In the genomic region with DNA sequence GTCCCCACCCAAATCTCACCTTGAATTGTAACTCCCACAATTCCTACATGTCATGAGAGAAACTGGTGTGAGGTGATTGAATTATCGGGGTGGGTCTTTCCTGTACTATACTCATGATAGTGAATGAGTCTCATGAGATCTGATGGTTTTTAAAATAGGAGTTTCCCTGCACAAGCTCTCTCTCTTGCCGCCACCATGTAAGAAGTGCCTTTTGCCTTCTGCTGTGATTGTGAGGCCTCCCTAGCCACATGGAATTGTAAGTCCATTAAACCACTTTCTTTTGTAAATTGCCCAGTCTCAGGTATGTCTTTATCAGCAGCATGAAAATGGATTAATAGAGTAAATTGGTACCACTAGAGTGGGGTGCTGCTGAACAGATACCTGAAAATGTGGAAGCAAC, we compare ENCODE assay signal across 16 cellular contexts.
DNase-seq lines count a peak whose midpoint lies in the region; ATAC-seq and TF ChIP-seq lines count a peak whose summit lies in the region.
"Had no signal": no experiment of that assay in that cellular context is flagged by ENCODE, and none has a peak within 500 bp of the region (broad histone marks: within the 10 kb centered on the region; RNA-seq: fewer than 3 reads in every experiment).

No MANE protein-coding gene starts in this region.

- no peak for TF ChIP-seq POLR2A in IMR-90 (IDR thresholded peaks at IDR 0.05; ENCODE audit: low read depth, low read length)

- H3K36me3 ChIP-seq in IMR-90 (ENCODE audit: control insufficient read depth, insufficient read depth, low read length) (no peaks in the 10 kb centered on the region), mesenchymal stem cell (ENCODE audit: control insufficient read depth in 1 of 2, insufficient read depth in 2 of 2, low read depth in 1 of 2, low read length in 2 of 2) (peaks cover 0 to 9% of the 10 kb centered on the region in 2 experiments)
- H3K36me3 ChIP-seq: BLaER1 treated with 17β-estradiol and CSF1 and Interleukin-3, amounts not matched to agents 10 nM and 100 nM had no signal

- H2BK120ac ChIP-seq in IMR-90 (ENCODE audit: low read depth, low read length) = no peak overlapping the region
- H2BK120ac ChIP-seq in mesenchymal stem cell (ENCODE audit: low read depth, low read length) = no peak overlapping the region

- H3K14ac ChIP-seq in IMR-90 (replicated peaks; ENCODE audit: low read depth, low read length) (no peak overlapping the region), mesenchymal stem cell (ENCODE audit: low read length in 2 of 2) (no peak overlapping the region)

- H3K9ac ChIP-seq in IMR-90 (ENCODE audit: low read depth, low read length) (no peak overlapping the region), mesenchymal stem cell (ENCODE audit: low read length) (no peak overlapping the region)
- H3K9ac ChIP-seq: BLaER1 treated with 17β-estradiol and CSF1 and Interleukin-3, amounts not matched to agents 10 nM and 100 nM had no signal

- H3K27me3 ChIP-seq in IMR-90 (ENCODE audit: control insufficient read depth, insufficient read depth, low read length) = no peaks in the 10 kb centered on the region
- H3K27me3 ChIP-seq in mesenchymal stem cell (ENCODE audit: control insufficient read depth in 1 of 2, insufficient read depth in 1 of 2, low read length in 2 of 2) = no peaks in the 10 kb centered on the region
- H3K27me3 ChIP-seq: BLaER1 treated with 17β-estradiol and CSF1 and Interleukin-3, amounts not matched to agents 10 nM and 100 nM had no signal

- H2AFZ ChIP-seq in IMR-90 (replicated peaks; ENCODE audit: low read length, poor library complexity) (no peak overlapping the region), mesenchymal stem cell (ENCODE audit: low read depth, low read length) (no peak overlapping the region)

- peaks cover 25% of the 10 kb centered on the region for H3K4me1 Mint-ChIP-seq in Calu3 (ENCODE audit: low read depth, unreplicated experiment)
- H3K4me1 Mint-ChIP-seq: B cell; CD4-positive, alpha-beta memory T cell; CD4-positive, CD25-positive, alpha-beta regulatory T cell; CD8-positive, alpha-beta memory T cell had no signal

- no peak for DNase-seq in Calu3
- no peak for DNase-seq in IMR-90
- no peak for DNase-seq in CD1c-positive myeloid dendritic cell (ENCODE audit: extremely low spot score)
- DNase-seq in mesenchymal stem cell = no peak
- DNase-seq: 8988T; AML-193; CD4-positive, alpha-beta memory T cell; CD4-positive, CD25-positive, alpha-beta regulatory T cell; CD8-positive, alpha-beta memory T cell; COR-L47; DMS79 treated with DMSO at 0.1 percent for 48 hours; GF-D8 had no signal

- peaks cover 12% of the 10 kb centered on the region for H3K36me3 Mint-ChIP-seq in Calu3 (ENCODE audit: insufficient read depth, unreplicated experiment)
- H3K36me3 Mint-ChIP-seq: CD4-positive, alpha-beta memory T cell; CD4-positive, CD25-positive, alpha-beta regulatory T cell had no signal

- H3K4me3 ChIP-seq in IMR-90 (ENCODE audit: insufficient read depth, low read depth, low read length) (no peak overlapping the region), mesenchymal stem cell (ENCODE audit: insufficient read depth in 1 of 2, low read depth in 1 of 2, low read length in 2 of 2) (no peak overlapping the region)
- H3K4me3 ChIP-seq: BLaER1 treated with 17β-estradiol and CSF1 and Interleukin-3, amounts not matched to agents 10 nM and 100 nM had no signal

- no peak overlapping the region for H2BK15ac ChIP-seq in IMR-90 (ENCODE audit: low read depth, low read length)
- no peak overlapping the region for H2BK15ac ChIP-seq in mesenchymal stem cell (ENCODE audit: low read depth, poor library complexity, severe bottlenecking)

- in situ Hi-C loops in IMR-90 (cut with MboI; ENCODE audit: low sequenced_read_pairs) = no loop called here

- peak overlapping the region; percentile 39 for H3K27ac Mint-ChIP-seq in Calu3 (ENCODE audit: unreplicated experiment)
- H3K27ac Mint-ChIP-seq: B cell; CD4-positive, alpha-beta memory T cell; CD4-positive, CD25-positive, alpha-beta regulatory T cell; CD8-positive, alpha-beta memory T cell had no signal

- H2AK9ac ChIP-seq in IMR-90 (replicated peaks; ENCODE audit: low read depth, low read length, poor library complexity) = no peak overlapping the region

- H3K23ac ChIP-seq in IMR-90 (ENCODE audit: low read depth, low read length) (no peak overlapping the region), mesenchymal stem cell (ENCODE audit: low read length in 2 of 2) (no peak overlapping the region)

- no peaks in the 10 kb centered on the region for H4K20me1 ChIP-seq in IMR-90 (ENCODE audit: insufficient read depth, low read length)
- H4K20me1 ChIP-seq: BLaER1 treated with 17β-estradiol and CSF1 and Interleukin-3, amounts not matched to agents 10 nM and 100 nM had no signal

- TF ChIP-seq CTCF in Calu3 (IDR thresholded peaks at IDR 0.05; ENCODE audit: unreplicated experiment) = no peak
- TF ChIP-seq CTCF in IMR-90 (conservative IDR thresholded peaks at IDR 0.05; ENCODE audit: low read depth, low read length) = no peak

- no peak overlapping the region for H3K56ac ChIP-seq in IMR-90 (ENCODE audit: extremely low read depth, insufficient read depth, low read length)

- H3K4me1 ChIP-seq in IMR-90 (ENCODE audit: control insufficient read depth, insufficient read depth, low read length) = peaks cover 12% of the 10 kb centered on the region
- peaks cover 3% of the 10 kb centered on the region for H3K4me1 ChIP-seq in mesenchymal stem cell (ENCODE audit: control insufficient read depth, insufficient read depth, low read depth, low read length)
- H3K4me1 ChIP-seq: BLaER1 treated with 17β-estradiol and CSF1 and Interleukin-3, amounts not matched to agents 10 nM and 100 nM had no signal

- H2BK12ac ChIP-seq in mesenchymal stem cell (ENCODE audit: low read length in 2 of 2) = no peak overlapping the region

- BruUV-seq in Calu3 (replicated peaks; lab: Mats Ljungman, UMichigan) (no TSS peak), IMR-90 (replicated peaks; lab: Mats Ljungman, UMichigan) (no TSS peak)

- no peak overlapping the region for H3K4me2 ChIP-seq in IMR-90 (ENCODE audit: low read depth, low read length)
- no peak overlapping the region for H3K4me2 ChIP-seq in mesenchymal stem cell (ENCODE audit: low read length, poor library complexity, severe bottlenecking)
- H3K4me2 ChIP-seq: BLaER1 treated with 17β-estradiol and CSF1 and Interleukin-3, amounts not matched to agents 10 nM and 100 nM had no signal

- H3K4ac ChIP-seq in IMR-90 (ENCODE audit: low read depth, low read length) (no peak overlapping the region; the same call in 1 of the 2 replicates), mesenchymal stem cell (ENCODE audit: low read depth in 1 of 2, low read length in 2 of 2) (no peak overlapping the region)

- H3K9me3 Mint-ChIP-seq in Calu3 (ENCODE audit: low read depth, unreplicated experiment) = peaks cover 9% of the 10 kb centered on the region

- POLR2A ChIA-PET in IMR-90 (lab: Charles Lee; ENCODE audit: unreplicated experiment) = no interaction called here

- ATAC-seq in IMR-90 (ENCODE audit: low read depth) = no peak
- ATAC-seq in activated CD4-positive, CD25-positive, alpha-beta regulatory T cell treated with anti-CD3 and anti-CD28 coated beads, Interleukin-2, amount 50 U/mL, for 24 hours = no peak

- peak overlapping the region; percentile 10; the same call in 1 of the 2 replicates for H2BK20ac ChIP-seq in IMR-90 (ENCODE audit: low read depth, low read length)

- CTCF ChIA-PET in Calu3 (lab: Charles Lee) = no interaction called here
- CTCF ChIA-PET in IMR-90 (lab: Yijun Ruan, JAX) = no interaction called here

- no peak overlapping the region for H3K18ac ChIP-seq in IMR-90 (ENCODE audit: low read depth, low read length)
- no peak overlapping the region for H3K18ac ChIP-seq in mesenchymal stem cell (ENCODE audit: low read depth in 1 of 2, low read length in 2 of 2)

- H3K4me3 Mint-ChIP-seq in Calu3 (ENCODE audit: low read depth, unreplicated experiment) = no peak overlapping the region
- H3K4me3 Mint-ChIP-seq: B cell; CD4-positive, alpha-beta memory T cell; CD4-positive, CD25-positive, alpha-beta regulatory T cell; CD8-positive, alpha-beta memory T cell had no signal

- H3K79me1 ChIP-seq in IMR-90 (ENCODE audit: low read depth in 1 of 2, low read length in 2 of 2) = peaks cover 6 to 21% of the 10 kb centered on the region in 2 experiments; a peak in 3 of 4 replicates
- H3K79me1 ChIP-seq in mesenchymal stem cell (replicated peaks; ENCODE audit: low read length, poor library complexity, severe bottlenecking) = peaks cover 10% of the 10 kb centered on the region

- H4K91ac ChIP-seq in IMR-90 (ENCODE audit: insufficient read depth, low read depth, low read length) (no peak overlapping the region), mesenchymal stem cell (ENCODE audit: low read length) (no peak overlapping the region)

- H3K27ac ChIP-seq in IMR-90 (ENCODE audit: insufficient read depth, low read length) (no peak overlapping the region), mesenchymal stem cell (ENCODE audit: low read length, poor library complexity, severe bottlenecking) (no peak overlapping the region)
- H3K27ac ChIP-seq: BLaER1 treated with 17β-estradiol and CSF1 and Interleukin-3, amounts not matched to agents 10 nM and 100 nM; C4-2B had no signal

- dilution Hi-C loops in IMR-90 (cut with HindIII; ENCODE audit: low sequenced_read_pairs, unreplicated experiment) = no loop called here

- no peaks in the 10 kb centered on the region for H3K27me3 Mint-ChIP-seq in Calu3 (ENCODE audit: unreplicated experiment)
- H3K27me3 Mint-ChIP-seq: B cell; CD4-positive, alpha-beta memory T cell had no signal

- H4K8ac ChIP-seq in IMR-90 (ENCODE audit: low read depth in 2 of 2, low read length in 2 of 2) (no peak overlapping the region; a peak in 1 of 4 replicates), mesenchymal stem cell (ENCODE audit: low read length) (no peak overlapping the region)

- H2BK5ac ChIP-seq in IMR-90 (ENCODE audit: low read depth, low read length, poor library complexity, severe bottlenecking) = peak overlapping the region; percentile 12
- H2BK5ac ChIP-seq in mesenchymal stem cell (ENCODE audit: low read depth, low read length, poor library complexity, severe bottlenecking) = no peak overlapping the region

- peaks cover 10% of the 10 kb centered on the region; the same call in 1 of the 2 replicates for H3K9me1 ChIP-seq in IMR-90 (ENCODE audit: insufficient read depth, low read length)

- WGBS in IMR-90 (ENCODE audit: extremely low coverage in 2 of 2, insufficient read length in 1 of 2), 2 experiments = no CpG with 5 or more reads among the region's 2 CpGs
- whole genome bisulfite sequencing in mesenchymal stem cell = 95% methylated on average over 2 of the region's 2 CpGs

- intact Hi-C loops in Calu3 (cut with micrococcal nuclease; ENCODE audit: unreplicated experiment) = no loop called here
- intact Hi-C loops in IMR-90 (cut with micrococcal nuclease) = no loop called here

- H3K9me3 ChIP-seq in IMR-90 (ENCODE audit: control insufficient read depth, insufficient read depth, low read length) = peaks cover 3% of the 10 kb centered on the region; the same call in 1 of the 2 replicates
- peaks cover 2% of the 10 kb centered on the region for H3K9me3 ChIP-seq in mesenchymal stem cell (ENCODE audit: control insufficient read depth, low read length)

- TF ChIP-seq RAD21 in IMR-90 (IDR thresholded peaks at IDR 0.05; ENCODE audit: low read length) = no peak

- H4K5ac ChIP-seq in IMR-90 (ENCODE audit: low read depth, low read length) = no peak overlapping the region

- H2AK5ac ChIP-seq in IMR-90 (ENCODE audit: low read depth, low read length) = no peak overlapping the region
- no peak overlapping the region for H2AK5ac ChIP-seq in mesenchymal stem cell (ENCODE audit: low read length, severe bottlenecking)
